Comparison of ENCODE assay signal across 1 cellular context in genomic region chr17:65472602-65473001, GRCh38.
TF ChIP-seq lines count a peak whose summit lies in the region.

No MANE protein-coding gene starts in this region.

TF ChIP-seq in SK-N-SH treated with all-trans-retinoic acid at 6 μM for 48 hours, 23 proteins besides CTCF, POLR2A, EP300 and RAD21 (continued from another document):
- TF ChIP-seq, protein P1, sequence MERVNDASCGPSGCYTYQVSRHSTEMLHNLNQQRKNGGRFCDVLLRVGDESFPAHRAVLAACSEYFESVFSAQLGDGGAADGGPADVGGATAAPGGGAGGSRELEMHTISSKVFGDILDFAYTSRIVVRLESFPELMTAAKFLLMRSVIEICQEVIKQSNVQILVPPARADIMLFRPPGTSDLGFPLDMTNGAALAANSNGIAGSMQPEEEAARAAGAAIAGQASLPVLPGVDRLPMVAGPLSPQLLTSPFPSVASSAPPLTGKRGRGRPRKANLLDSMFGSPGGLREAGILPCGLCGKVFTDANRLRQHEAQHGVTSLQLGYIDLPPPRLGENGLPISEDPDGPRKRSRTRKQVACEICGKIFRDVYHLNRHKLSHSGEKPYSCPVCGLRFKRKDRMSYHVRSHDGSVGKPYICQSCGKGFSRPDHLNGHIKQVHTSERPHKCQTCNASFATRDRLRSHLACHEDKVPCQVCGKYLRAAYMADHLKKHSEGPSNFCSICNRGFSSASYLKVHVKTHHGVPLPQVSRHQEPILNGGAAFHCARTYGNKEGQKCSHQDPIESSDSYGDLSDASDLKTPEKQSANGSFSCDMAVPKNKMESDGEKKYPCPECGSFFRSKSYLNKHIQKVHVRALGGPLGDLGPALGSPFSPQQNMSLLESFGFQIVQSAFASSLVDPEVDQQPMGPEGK (CRISPR knock-in tag; IDR thresholded peaks at IDR 0.05; ENCODE audit: borderline replicate concordance): no peak
- no peak for TF ChIP-seq POU6F1 (CRISPR knock-in tag; IDR thresholded peaks at IDR 0.05; ENCODE audit: borderline replicate concordance, low read depth)
TF ChIP-seq in SK-N-SH treated with all-trans-retinoic acid at 6 μM for 48 hours: peak in this region for 0.
